Comparison of ENCODE assay signal across 8 cellular contexts in genomic region chr15:40441012-40441735, GRCh38. TPM values are rescaled to one million over a fixed set of nuclear protein-coding genes. Genes with fewer than 3 reads are reported as not detected.
DNase-seq lines count a peak whose midpoint lies in the region; ATAC-seq and TF ChIP-seq lines count a peak whose summit lies in the region.

No MANE protein-coding gene starts in this region.

- POLR2A ChIA-PET in A673 (lab: Charles Lee; ENCODE audit: low non-redundant PET) = interaction anchor here (0.5 kb wide), 1 partner anchor 349 kb away, joined by 4 read pairs; no protein-coding TSS in a partner anchor

- H3K4me1 ChIP-seq in A673 (ENCODE audit: insufficient read depth, low read length, poor library complexity, severe bottlenecking) (peaks cover 29% of the 10 kb centered on the region), foreskin keratinocyte (no peaks in the 10 kb centered on the region)

- no peak for DNase-seq in A673 (ENCODE audit: low spot score)
- DNase-seq in WERI-Rb-1 = no peak
- no peak for DNase-seq in foreskin keratinocyte
- DNase-seq in sciatic nerve (ENCODE audit: low spot score) = peak; percentile 82
- DNase-seq in NCI-H1694 treated with DMSO at 0.1 percent for 48 hours (lab: John Stamatoyannopoulos, UW) = no peak
- DNase-seq in NCI-H1048 (lab: John Stamatoyannopoulos, UW) = no peak

- peak; percentile 2 for TF ChIP-seq POLR2A in GM18526 (IDR thresholded peaks at IDR 0.05; ENCODE audit: extremely low read depth, insufficient read length)

- intact Hi-C loops in A673 (cut with micrococcal nuclease; ENCODE audit: unreplicated experiment) (no loop called here), sciatic nerve (cut with DNase I) (no loop called here)

- H3K27ac ChIP-seq in A673 (ENCODE audit: low read depth, low read length, poor library complexity, severe bottlenecking) (peak overlapping the region; percentile 77), WERI-Rb-1 (peak overlapping the region; percentile 88), foreskin keratinocyte (no peak overlapping the region)

- no peaks in the 10 kb centered on the region for H3K9me3 ChIP-seq in A673 (ENCODE audit: low read depth, low read length, poor library complexity, severe bottlenecking)
- no peaks in the 10 kb centered on the region for H3K9me3 ChIP-seq in WERI-Rb-1 (ENCODE audit: severe bottlenecking)

- BruUV-seq in A673 (replicated peaks; lab: Mats Ljungman, UMichigan) = no TSS peak

- TF ChIP-seq CTCF in A673 (conservative IDR thresholded peaks at IDR 0.05; ENCODE audit: low read depth, low read length) (no peak; the same call in 1 of the 2 replicates), WERI-Rb-1 (IDR thresholded peaks at IDR 0.05; ENCODE audit: low read depth, low read length) (no peak), foreskin keratinocyte (conservative IDR thresholded peaks at IDR 0.05) (peak; percentile 46)

- CTCF ChIA-PET in A673 (lab: Charles Lee) = interaction anchor here (1.0 kb wide), 1 partner anchor 20 kb away, joined by 3 read pairs; no protein-coding TSS in a partner anchor

- H3K4me3 ChIP-seq in A673 (ENCODE audit: low read depth, low read length, poor library complexity, severe bottlenecking) = peak overlapping the region; percentile 89
- H3K4me3 ChIP-seq in WERI-Rb-1 (ENCODE audit: low read depth, low read length) = peak overlapping the region; percentile 76

- ATAC-seq in HG03039 (IDR thresholded peaks at IDR 0.05; ENCODE audit: unreplicated experiment) = peak; percentile 30
- peak; percentile 57 for ATAC-seq in foreskin keratinocyte
- ATAC-seq in sciatic nerve = no peak

- no peaks in the 10 kb centered on the region for H3K27me3 ChIP-seq in A673 (replicated peaks; ENCODE audit: insufficient read depth, low read depth, low read length, poor library complexity)
- H3K27me3 ChIP-seq in WERI-Rb-1 (ENCODE audit: insufficient read depth, low read depth, severe bottlenecking) = no peaks in the 10 kb centered on the region
- peaks cover 35% of the 10 kb centered on the region for H3K27me3 ChIP-seq in foreskin keratinocyte

- no peaks in the 10 kb centered on the region for H3K36me3 ChIP-seq in A673 (ENCODE audit: insufficient read depth, low read length, poor library complexity, severe bottlenecking)
- H3K36me3 ChIP-seq in WERI-Rb-1 = peaks cover 4% of the 10 kb centered on the region

RNA-seq across cellular contexts. Expression of gene BAHD1, which starts 0.4 kb away (rescaled TPM):
- total RNA-seq in A673 (2021) (32.7 and 33.5 TPM in 2 replicates), foreskin keratinocyte (12.4 and 13.2 TPM in 2 replicates), sciatic nerve (17.2 TPM)
- polyA plus RNA-seq in foreskin keratinocyte = 7.4 and 7.8 TPM in 2 replicates

RNA-seq across cellular contexts. Expression of gene CHST14, which starts 29.6 kb away (rescaled TPM):
- 14.3 and 17.6 TPM in 2 replicates for total RNA-seq in A673 (2021)
- total RNA-seq in foreskin keratinocyte = 5.5 and 6.2 TPM in 2 replicates
- 9.0 and 10.5 TPM in 2 replicates for polyA plus RNA-seq in foreskin keratinocyte
- total RNA-seq in sciatic nerve = 13.5 TPM

RNA-seq across cellular contexts. Expression of gene IVD, which starts 35.6 kb away (rescaled TPM):
- 51.8 and 62.0 TPM in 2 replicates for total RNA-seq in A673 (2021)
- 14.3 and 24.5 TPM in 2 replicates for total RNA-seq in foreskin keratinocyte
- 9.5 and 16.1 TPM in 2 replicates for polyA plus RNA-seq in foreskin keratinocyte
- total RNA-seq in sciatic nerve = 67.8 TPM

RNA-seq across cellular contexts. Expression of gene KNSTRN, which starts 58.7 kb away (rescaled TPM):
- total RNA-seq in A673 (2021) (115 and 121 TPM in 2 replicates), foreskin keratinocyte (69.1 and 85.9 TPM in 2 replicates), sciatic nerve (6.4 TPM)
- 47.9 and 67.9 TPM in 2 replicates for polyA plus RNA-seq in foreskin keratinocyte
